1 cellular context compared by ENCODE assay signal in genomic region chr2:85595378-85596232, GRCh38.
TF ChIP-seq lines count a peak whose summit lies in the region.

RNF181 (plus strand) TSS chr2:85595745; CDS start chr2:85595764, 19 bp downstream.

TF ChIP-seq in HepG2, 621 proteins besides CTCF, POLR2A, EP300 and RAD21 (continued from another document and continues in another):
- no peak for TF ChIP-seq MLX (CRISPR knock-in tag; IDR thresholded peaks at IDR 0.05)
- no peak for TF ChIP-seq ZFAT (CRISPR knock-in tag; conservative IDR thresholded peaks at IDR 0.05)
- TF ChIP-seq TERF1 (CRISPR knock-in tag; IDR thresholded peaks at IDR 0.05), result no peak
- TF ChIP-seq ZNF296 (CRISPR knock-in tag; conservative IDR thresholded peaks at IDR 0.05), result peak; percentile 84; the same call in 1 of the 2 replicates
- TF ChIP-seq SIX4 (CRISPR knock-in tag; IDR thresholded peaks at IDR 0.05), result no peak
- peak; percentile 17; the same call in 1 of the 2 replicates for TF ChIP-seq SMAD1 (CRISPR knock-in tag; IDR thresholded peaks at IDR 0.05; ENCODE audit: borderline replicate concordance, low read depth)
- TF ChIP-seq CHD4 (IDR thresholded peaks at IDR 0.05; ENCODE audit: borderline replicate concordance, low read length), result no peak
- TF ChIP-seq ZSCAN31 (CRISPR knock-in tag; IDR thresholded peaks at IDR 0.05; ENCODE audit: low read depth), result peak; percentile 83; the same call in 1 of the 2 replicates
- TF ChIP-seq ZNF557 (CRISPR knock-in tag; IDR thresholded peaks at IDR 0.05), result peak; percentile 60; the same call in 1 of the 2 replicates
- peak; percentile 87; the same call in 1 of the 2 replicates for TF ChIP-seq ZBTB3 (CRISPR knock-in tag; IDR thresholded peaks at IDR 0.05; ENCODE audit: borderline replicate concordance, low read depth)
- TF ChIP-seq YEATS4 (CRISPR knock-in tag; IDR thresholded peaks at IDR 0.05; ENCODE audit: borderline replicate concordance), result peak; percentile 93
- peak; percentile 89 for TF ChIP-seq ZNF18 (CRISPR knock-in tag; IDR thresholded peaks at IDR 0.05; ENCODE audit: insufficient replicate concordance)
- TF ChIP-seq SRY (CRISPR knock-in tag; IDR thresholded peaks at IDR 0.05), result peak; percentile 83; the same call in 1 of the 2 replicates
- peak; percentile 59 for TF ChIP-seq ERF (CRISPR knock-in tag; IDR thresholded peaks at IDR 0.05)
- TF ChIP-seq GMEB1 (CRISPR knock-in tag; IDR thresholded peaks at IDR 0.05; ENCODE audit: borderline replicate concordance), result peak; percentile 71; the same call in 1 of the 2 replicates
- no peak for TF ChIP-seq HNRNPLL (IDR thresholded peaks at IDR 0.05; ENCODE audit: low read depth, low read length, poor library complexity, severe bottlenecking)
- TF ChIP-seq KLF16 (CRISPR knock-in tag; IDR thresholded peaks at IDR 0.05), result peak in 1 of 2 experiments; percentile 46; a peak in 1 of 4 replicates
- peak; percentile 63 for TF ChIP-seq MEIS2 (CRISPR knock-in tag; IDR thresholded peaks at IDR 0.05)
- TF ChIP-seq TGIF2 (CRISPR knock-in tag; IDR thresholded peaks at IDR 0.05), result peak; percentile 45; the same call in 1 of the 2 replicates
- peak; percentile 75 for TF ChIP-seq ZSCAN29 (CRISPR knock-in tag; conservative IDR thresholded peaks at IDR 0.05)
- TF ChIP-seq ZNF382 (CRISPR knock-in tag; IDR thresholded peaks at IDR 0.05; ENCODE audit: borderline replicate concordance), result no peak
- TF ChIP-seq MED13 (CRISPR knock-in tag; IDR thresholded peaks at IDR 0.05), result peak; percentile 60; the same call in 1 of the 2 replicates
- TF ChIP-seq HNRNPUL1 (IDR thresholded peaks at IDR 0.05; ENCODE audit: low read depth, low read length), result no peak
- no peak for TF ChIP-seq NCOA5 (CRISPR knock-in tag; IDR thresholded peaks at IDR 0.05)
- peak; percentile 84; the same call in 1 of the 2 replicates for TF ChIP-seq ZNF788 (CRISPR knock-in tag; IDR thresholded peaks at IDR 0.05; ENCODE audit: borderline replicate concordance)
- peak; percentile 59 for TF ChIP-seq TFDP2 (CRISPR knock-in tag; IDR thresholded peaks at IDR 0.05)
- TF ChIP-seq TEAD3 (CRISPR knock-in tag; optimal IDR thresholded peaks at IDR 0.05; ENCODE audit: borderline replicate concordance), result peak; percentile 29
- peak; percentile 82 for TF ChIP-seq CREB1 (IDR thresholded peaks at IDR 0.05)
- TF ChIP-seq CREB1 (CRISPR knock-in tag; IDR thresholded peaks at IDR 0.05), result peak; percentile 92
- 0 out of 2 replicates have a peak, but pooled peaks have one; percentile 30 for TF ChIP-seq PRDM10 (CRISPR knock-in tag; IDR thresholded peaks at IDR 0.05; ENCODE audit: low read depth)
- no peak for TF ChIP-seq THRA (CRISPR knock-in tag; IDR thresholded peaks at IDR 0.05; ENCODE audit: borderline replicate concordance)
- TF ChIP-seq ZFP91 (CRISPR knock-in tag; IDR thresholded peaks at IDR 0.05; ENCODE audit: borderline replicate concordance), result peak; percentile 87
- peak; percentile 74; the same call in 1 of the 2 replicates for TF ChIP-seq ZNF709 (CRISPR knock-in tag; IDR thresholded peaks at IDR 0.05)
- no peak for TF ChIP-seq NONO (IDR thresholded peaks at IDR 0.05)
- peak; percentile 80 for TF ChIP-seq NONO (CRISPR knock-in tag; conservative IDR thresholded peaks at IDR 0.05)
- no peak for TF ChIP-seq ZFP62 (CRISPR knock-in tag; IDR thresholded peaks at IDR 0.05)
- TF ChIP-seq FOXP4 (CRISPR knock-in tag; IDR thresholded peaks at IDR 0.05), result no peak
- TF ChIP-seq GABPB1 (CRISPR knock-in tag; IDR thresholded peaks at IDR 0.05), result peak; percentile 86
- peak; percentile 29 for TF ChIP-seq CBX1 (IDR thresholded peaks at IDR 0.05; ENCODE audit: low read depth)
- 0 out of 2 replicates have a peak, but pooled peaks have one; percentile 90 for TF ChIP-seq ZXDC (CRISPR knock-in tag; IDR thresholded peaks at IDR 0.05)
